In genomic region chr15:93124126-93124525, GRCh38 we compare ENCODE assay signal across 16 cellular contexts. TPM values are rescaled to one million over a fixed set of nuclear protein-coding genes. Genes with fewer than 3 reads are reported as not detected.
"Had no signal": no experiment of that assay in that cellular context is flagged by ENCODE, and none has a peak within 500 bp of the region (broad histone marks: within the 10 kb centered on the region; RNA-seq: fewer than 3 reads in every experiment).

No MANE protein-coding gene starts in this region.

- H3K4me1 ChIP-seq: lower lobe of right lung, psoas muscle, sigmoid colon, spleen, transverse colon, upper lobe of right lung, uterus had no signal

- ATAC-seq: left ventricle myocardium superior; lower lobe of right lung; natural killer cell; right cardiac atrium; stimulated activated naive B cell treated with anti-CD40 and anti-IgM and Interleukin-4, amounts not matched to agents 10 μg/mL and 1 μg/mL and 100 μg/mL, for 72 hours; upper lobe of right lung had no signal

- H3K27ac ChIP-seq: lower lobe of right lung, ovary, psoas muscle, sigmoid colon, spleen, transverse colon, upper lobe of right lung, uterus had no signal

- H3K4me3 Mint-ChIP-seq: natural killer cell; stimulated activated naive B cell treated with anti-CD40 and anti-IgM and Interleukin-4, amounts not matched to agents 10 μg/mL and 1 μg/mL and 100 μg/mL, for 72 hours; stimulated activated naive CD8-positive, alpha-beta T cell treated with anti-CD3 and anti-CD28 coated beads, Interleukin-15, Interleukin-2, amounts not matched to agents 100 ng/mL and 50 ng/mL, for 24 hours had no signal

- H3K4me1 Mint-ChIP-seq: natural killer cell; stimulated activated naive B cell treated with anti-CD40 and anti-IgM and Interleukin-4, amounts not matched to agents 10 μg/mL and 1 μg/mL and 100 μg/mL, for 72 hours had no signal

- H3K9me3 ChIP-seq: lower lobe of right lung, ovary, psoas muscle, sigmoid colon, spleen, transverse colon, upper lobe of right lung, uterus had no signal

- H3K4me3 ChIP-seq: lower lobe of right lung, ovary, psoas muscle, sigmoid colon, spleen, transverse colon, upper lobe of right lung, uterus had no signal

- H3K27ac Mint-ChIP-seq: natural killer cell; stimulated activated naive B cell treated with anti-CD40 and anti-IgM and Interleukin-4, amounts not matched to agents 10 μg/mL and 1 μg/mL and 100 μg/mL, for 72 hours; stimulated activated naive CD8-positive, alpha-beta T cell treated with anti-CD3 and anti-CD28 coated beads, Interleukin-15, Interleukin-2, amounts not matched to agents 100 ng/mL and 50 ng/mL, for 24 hours had no signal

- H3K36me3 ChIP-seq: lower lobe of right lung, ovary, sigmoid colon, spleen, transverse colon, upper lobe of right lung, uterus had no signal

- H3K27me3 ChIP-seq: ovary, sigmoid colon, spleen, transverse colon, upper lobe of right lung, uterus had no signal

- H3K36me3 Mint-ChIP-seq: natural killer cell; stimulated activated naive B cell treated with anti-CD40 and anti-IgM and Interleukin-4, amounts not matched to agents 10 μg/mL and 1 μg/mL and 100 μg/mL, for 72 hours had no signal

- H3K9me3 Mint-ChIP-seq: natural killer cell; stimulated activated naive B cell treated with anti-CD40 and anti-IgM and Interleukin-4, amounts not matched to agents 10 μg/mL and 1 μg/mL and 100 μg/mL, for 72 hours; stimulated activated naive CD8-positive, alpha-beta T cell treated with anti-CD3 and anti-CD28 coated beads, Interleukin-15, Interleukin-2, amounts not matched to agents 100 ng/mL and 50 ng/mL, for 24 hours had no signal

- DNase-seq: cortex of kidney; left ventricle myocardium superior; lower lobe of right lung; natural killer cell; nucleus accumbens; ovary; psoas muscle; right cardiac atrium; sigmoid colon; spleen; stimulated activated naive B cell treated with anti-CD40 and anti-IgM and Interleukin-4, amounts not matched to agents 10 μg/mL and 1 μg/mL and 100 μg/mL, for 72 hours; transverse colon; upper lobe of right lung; uterus had no signal

- H3K27me3 Mint-ChIP-seq: stimulated activated naive CD8-positive, alpha-beta T cell treated with anti-CD3 and anti-CD28 coated beads, Interleukin-15, Interleukin-2, amounts not matched to agents 100 ng/mL and 50 ng/mL, for 24 hours had no signal

RNA-seq across cellular contexts. Expression of gene RGMA, which starts 35.1 kb away (rescaled TPM):
- total RNA-seq: fibroblast of villous mesenchyme, natural killer cell had no signal
